8 cellular contexts compared by ENCODE assay signal in genomic region chr18:59056706-59057492, GRCh38.
DNase-seq lines count a peak whose midpoint lies in the region; ATAC-seq, FAIRE-seq and TF ChIP-seq lines count a peak whose summit lies in the region.

No MANE protein-coding gene starts in this region.

- TF ChIP-seq CTCF in AG09309 (IDR thresholded peaks at IDR 0.05; ENCODE audit: control insufficient read depth, insufficient read depth, low read depth, low read length, missing control alignments): peak; percentile 78
- TF ChIP-seq CTCF in K562 (IDR thresholded peaks at IDR 0.05 in 2 of 3, conservative IDR thresholded peaks at IDR 0.05 in 1 of 3; ENCODE audit: insufficient read depth in 2 of 3, low read depth in 1 of 3, low read length in 3 of 3): peak; percentile 51 to 71 (median 65)

- H3K4me2 ChIP-seq in K562 (ENCODE audit: insufficient read depth, low read length): no peak overlapping the region

- H3K9me1 ChIP-seq in K562 (ENCODE audit: control insufficient read depth, insufficient read depth, low read length): no peaks in the 10 kb centered on the region

- 10% methylated on average over 12 of the region's 15 CpGs for WGBS in K562 (ENCODE audit: insufficient coverage, low coverage, missing lambda C conversion rate)

- peaks cover 1 to 4% of the 10 kb centered on the region in 2 donors for H3K9me3 Mint-ChIP-seq in stimulated activated naive B cell treated with anti-CD40 and anti-IgM and Interleukin-4, amounts not matched to agents 10 μg/mL and 1 μg/mL and 100 μg/mL, for 72 hours

- no peaks in the 10 kb centered on the region for H4K20me1 ChIP-seq in K562 (replicated peaks; ENCODE audit: control insufficient read depth, insufficient read depth, low read length)

- no peak overlapping the region for H2AFZ ChIP-seq in K562 (ENCODE audit: low read depth, low read length)

- H3K9me3 ChIP-seq in K562 (replicated peaks; ENCODE audit: control insufficient read depth, insufficient read depth, low read depth, low read length): no peaks in the 10 kb centered on the region

- H3K36me3 Mint-ChIP-seq in stimulated activated naive B cell treated with anti-CD40 and anti-IgM and Interleukin-4, amounts not matched to agents 10 μg/mL and 1 μg/mL and 100 μg/mL, for 72 hours: peaks cover 0 to 2% of the 10 kb centered on the region in 2 donors

- H3K9ac ChIP-seq in K562 (ENCODE audit: insufficient read depth in 1 of 2, low read depth in 2 of 2, low read length in 2 of 2): no peak overlapping the region

- no peak for DNase-seq in AG09309 (ENCODE audit: low read depth)
- DNase-seq in KBM-7: peak; percentile 2
- peak; percentile 64 for DNase-seq in RPMI7951 (ENCODE audit: low read depth)
- peak; percentile 11 to 50 (median 31) for DNase-seq in K562 (ENCODE audit: extremely low read depth in 1 of 4, low spot score in 3 of 4)
- peak; percentile 72 for DNase-seq in iPS-NIHi11 (ENCODE audit: low spot score)
- peak; percentile 44 for DNase-seq in stimulated activated naive B cell treated with anti-CD40 and anti-IgM and Interleukin-4, amounts not matched to agents 10 μg/mL and 1 μg/mL and 100 μg/mL, for 72 hours

- no TSS peak for BruUV-seq in K562 (replicated peaks; lab: Mats Ljungman, UMichigan)

- H3K4me3 ChIP-seq in AG09309 (ENCODE audit: control insufficient read depth, low read depth, low read length) (no peak overlapping the region), K562 (no peak overlapping the region)

- no peaks in the 10 kb centered on the region for H3K4me1 ChIP-seq in K562 (replicated peaks in 1 of 2; ENCODE audit: control insufficient read depth in 2 of 2, insufficient read depth in 2 of 2, low read length in 2 of 2)

- H3K27ac ChIP-seq in K562 (ENCODE audit: extremely low read depth, low read depth, low read length): no peak overlapping the region

- peaks cover 15 to 19% of the 10 kb centered on the region in 2 donors for H3K4me1 Mint-ChIP-seq in stimulated activated naive B cell treated with anti-CD40 and anti-IgM and Interleukin-4, amounts not matched to agents 10 μg/mL and 1 μg/mL and 100 μg/mL, for 72 hours

- POLR2A ChIA-PET in K562 (lab: Yijun Ruan, JAX): no interaction called here

- no peaks in the 10 kb centered on the region for H3K36me3 ChIP-seq in K562 (ENCODE audit: control insufficient read depth, insufficient read depth, low read length)

- no peak overlapping the region for H3K4me3 Mint-ChIP-seq in stimulated activated naive B cell treated with anti-CD40 and anti-IgM and Interleukin-4, amounts not matched to agents 10 μg/mL and 1 μg/mL and 100 μg/mL, for 72 hours

- FAIRE-seq in K562 (lab: Jason Lieb, UNC): peak; percentile 29

- H3K27me3 ChIP-seq in K562 (ENCODE audit: control insufficient read depth in 2 of 2, insufficient read depth in 2 of 2, low read length in 2 of 2): peaks cover 0 to 15% of the 10 kb centered on the region in 2 experiments; a peak in 2 of 5 replicates

- peak; percentile 57 to 71 for TF ChIP-seq RAD21 in K562 (CRISPR knock-in tag; conservative IDR thresholded peaks at IDR 0.05 in 1 of 2, IDR thresholded peaks at IDR 0.05 in 1 of 2)

- H3K79me2 ChIP-seq in K562 (ENCODE audit: control insufficient read depth, insufficient read depth, low read length): no peaks in the 10 kb centered on the region

- peak; percentile 84 for ATAC-seq in GM18498 (IDR thresholded peaks at IDR 0.05; ENCODE audit: unreplicated experiment)
- peak; percentile 78 for ATAC-seq in K562
- peak; percentile 82 to 94 for ATAC-seq in stimulated activated naive B cell treated with anti-CD40 and anti-IgM and Interleukin-4, amounts not matched to agents 10 μg/mL and 1 μg/mL and 100 μg/mL, for 72 hours (replicated peaks)
- no peak for ATAC-seq in GM19463 (IDR thresholded peaks at IDR 0.05; ENCODE audit: unreplicated experiment)

- in situ Hi-C loops in KBM-7 (cut with MboI; ENCODE audit: low pct_unique_long_range_greater_than_20kb, low sequenced_read_pairs): no loop called here
- in situ Hi-C loops in K562 (cut with MboI): no loop called here

- TF ChIP-seq EP300 in K562 (IDR thresholded peaks at IDR 0.05; ENCODE audit: low read length): no peak

- TF ChIP-seq POLR2A in K562 (conservative IDR thresholded peaks at IDR 0.05): no peak

- peak overlapping the region; percentile 88 for H3K27ac Mint-ChIP-seq in stimulated activated naive B cell treated with anti-CD40 and anti-IgM and Interleukin-4, amounts not matched to agents 10 μg/mL and 1 μg/mL and 100 μg/mL, for 72 hours

- CTCF ChIA-PET in K562 (lab: Yijun Ruan, JAX; ENCODE audit: low intra/inter-chr PET ratio): interaction anchor here (0.8 to 1.4 kb wide), 3 partner anchors 274 to 289 kb away, joined by 3 to 13 read pairs (median 7); no protein-coding TSS in a partner anchor

- no peaks in the 10 kb centered on the region for H3K27me3 Mint-ChIP-seq in stimulated activated naive B cell treated with anti-CD40 and anti-IgM and Interleukin-4, amounts not matched to agents 10 μg/mL and 1 μg/mL and 100 μg/mL, for 72 hours

- intact Hi-C loops in K562 (cut with micrococcal nuclease): loop anchor here (1.0 to 10.0 kb wide), 2 partner anchors 276 to 532 kb away; no protein-coding TSS in a partner anchor

TF ChIP-seq in K562, 482 proteins besides CTCF, POLR2A, EP300 and RAD21:
- TF ChIP-seq CBX5 (IDR thresholded peaks at IDR 0.05; ENCODE audit: borderline replicate concordance, low read depth) (no peak), SMC3 (conservative IDR thresholded peaks at IDR 0.05; ENCODE audit: insufficient read depth, low read depth, low read length) (peak; percentile 57; the same call in 1 of the 2 replicates), NFIC (IDR thresholded peaks at IDR 0.05) (no peak), ERF (CRISPR knock-in tag; IDR thresholded peaks at IDR 0.05) (no peak), CTCFL (IDR thresholded peaks at IDR 0.05; ENCODE audit: borderline replicate concordance, insufficient read depth, low read depth, low read length, poor library complexity, severe bottlenecking) (peak; percentile 23), PHB (CRISPR knock-in tag; IDR thresholded peaks at IDR 0.05) (no peak)
